Comparison of ENCODE assay signal across 11 cellular contexts in the genomic region with DNA sequence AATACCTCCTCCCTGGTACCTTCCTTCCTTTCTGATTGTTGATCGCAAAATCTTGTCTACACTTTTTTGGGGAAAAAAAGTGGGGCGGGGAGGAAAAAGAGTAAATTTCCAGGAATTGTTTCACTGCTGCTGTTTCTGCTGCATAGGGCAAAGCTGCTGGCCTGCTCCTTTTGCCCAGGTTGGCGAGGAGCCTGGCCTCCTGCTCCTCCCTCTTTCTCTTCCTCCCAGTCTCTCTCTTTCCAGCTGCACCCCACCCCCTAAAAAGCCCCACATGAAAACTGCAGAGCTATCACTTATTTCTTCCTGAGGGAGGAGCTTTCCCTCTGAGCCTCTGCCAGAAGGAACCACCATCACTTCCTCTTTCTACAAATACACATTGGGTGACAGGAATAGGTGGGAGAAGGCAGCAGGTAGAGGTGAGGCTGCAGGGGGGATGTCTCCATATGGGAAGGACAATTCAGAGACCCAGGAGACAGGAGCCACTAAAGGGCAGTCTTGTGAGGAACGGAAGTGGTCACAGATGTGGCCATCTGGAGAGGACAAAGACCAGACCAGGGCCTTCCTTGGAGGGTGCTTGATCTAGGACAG. TPM values are rescaled to one million over a fixed set of nuclear protein-coding genes. Genes with fewer than 3 reads are reported as not detected.
DNase-seq lines count a peak whose midpoint lies in the region; ATAC-seq, FAIRE-seq and TF ChIP-seq lines count a peak whose summit lies in the region.
"Had no signal": no experiment of that assay in that cellular context is flagged by ENCODE, and none has a peak within 500 bp of the region (broad histone marks: within the 10 kb centered on the region; RNA-seq: fewer than 3 reads in every experiment).

No MANE protein-coding gene starts in this region.

- H3K4me1 ChIP-seq in liver (ENCODE audit: control insufficient read depth in 4 of 4, insufficient read depth in 4 of 4, low read length in 3 of 4): peaks cover 4 to 51% (median 34%) of the 10 kb centered on the region in 4 donors
- H3K4me1 ChIP-seq in HepG2 (ENCODE audit: insufficient read depth, low read length): peaks cover 15% of the 10 kb centered on the region; the same call in 1 of the 2 replicates
- H3K4me1 ChIP-seq in adrenal gland (replicated peaks in 1 of 2): peaks cover 4 to 24% of the 10 kb centered on the region in 2 donors
- H3K4me1 ChIP-seq in mesendoderm (ENCODE audit: control insufficient read depth, low read depth, low read length): peaks cover 15% of the 10 kb centered on the region

- FAIRE-seq in HepG2 (lab: Jason Lieb, UNC): no peak

- no peak overlapping the region for H2AFZ ChIP-seq in HepG2 (ENCODE audit: low read length)

- H3K18ac ChIP-seq in mesendoderm (ENCODE audit: low read length): no peak overlapping the region

- H2AK5ac ChIP-seq in mesendoderm (ENCODE audit: low read length): no peak overlapping the region

- TF ChIP-seq CTCF in liver (IDR thresholded peaks at IDR 0.05; ENCODE audit: low read depth, low read length, missing input control) (no peak), HepG2 (CRISPR knock-in tag; IDR thresholded peaks at IDR 0.05) (no peak), adrenal gland (IDR thresholded peaks at IDR 0.05) (no peak)

- ATAC-seq in HepG2: no peak
- peak; percentile 65 for ATAC-seq in left lobe of liver
- ATAC-seq: activated CD4-positive, CD25-positive, alpha-beta regulatory T cell treated with anti-CD3 and anti-CD28 coated beads, Interleukin-2, amount 50 U/mL, for 24 hours had no signal

- DNase-seq in HepG2 (ENCODE audit: low spot score): no peak
- DNase-seq in adrenal gland: peak in 6 of 7 donors; percentile 45 to 74 (median 57)
- DNase-seq in left lobe of liver (ENCODE audit: low spot score): peak; percentile 78
- no peak for DNase-seq in mesendoderm
- no peak for DNase-seq in NCI-H2081 (lab: John Stamatoyannopoulos, UW)
- DNase-seq in AG08395 (ENCODE audit: low spot score): no peak
- DNase-seq in kidney glomerular epithelial cell (lab: John Stamatoyannopoulos, UW): no peak
- DNase-seq: NCI-H526 treated with DMSO at 0.1 percent for 48 hours had no signal

- H3K27me3 ChIP-seq in liver (ENCODE audit: control insufficient read depth in 4 of 4, insufficient read depth in 4 of 4, low read length in 3 of 4) (no peaks in the 10 kb centered on the region), HepG2 (ENCODE audit: control insufficient read depth in 1 of 2, insufficient read depth in 2 of 2, low read length in 2 of 2) (no peaks in the 10 kb centered on the region; a peak in 1 of 5 replicates), adrenal gland (no peaks in the 10 kb centered on the region), mesendoderm (ENCODE audit: insufficient read depth, low read length, poor library complexity) (no peaks in the 10 kb centered on the region)

- H3K9ac ChIP-seq in liver (ENCODE audit: low read depth in 1 of 2, low read length in 2 of 2): no peak overlapping the region
- no peak overlapping the region for H3K9ac ChIP-seq in HepG2 (ENCODE audit: insufficient read depth, low read depth, low read length)
- no peak overlapping the region for H3K9ac ChIP-seq in mesendoderm (ENCODE audit: low read length)

- H3K79me1 ChIP-seq in mesendoderm (ENCODE audit: low read length): no peaks in the 10 kb centered on the region

- TF ChIP-seq POLR2A in HepG2 (IDR thresholded peaks at IDR 0.05; ENCODE audit: insufficient read depth in 1 of 2, low read depth in 2 of 2, low read length in 2 of 2) (no peak), adrenal gland (IDR thresholded peaks at IDR 0.05) (no peak)

- TF ChIP-seq EP300 in HepG2 (IDR thresholded peaks at IDR 0.05; ENCODE audit: low read depth in 2 of 2, low read length in 2 of 2) (no peak), HepG2 (CRISPR knock-in tag; IDR thresholded peaks at IDR 0.05; ENCODE audit: borderline replicate concordance) (no peak)

- intact Hi-C loops in HepG2 (cut with micrococcal nuclease; ENCODE audit: unreplicated experiment) (no loop called here), adrenal gland (cut with DNase I) (no loop called here)

- BruUV-seq in HepG2 (replicated peaks; lab: Mats Ljungman, UMichigan): no TSS peak

- no peak overlapping the region for H4K5ac ChIP-seq in mesendoderm (ENCODE audit: low read length)

- H2BK15ac ChIP-seq in mesendoderm (replicated peaks; ENCODE audit: low read depth): no peak overlapping the region

- H3K4me3 ChIP-seq in liver (ENCODE audit: low read depth in 1 of 3, low read length in 3 of 3): no peak overlapping the region
- H3K4me3 ChIP-seq in HepG2 (replicated peaks in 1 of 3; ENCODE audit: insufficient read depth in 1 of 3, low read depth in 2 of 3, low read length in 3 of 3): no peak overlapping the region
- H3K4me3 ChIP-seq in adrenal gland: no peak overlapping the region
- H3K4me3 ChIP-seq in mesendoderm (ENCODE audit: low read length): no peak overlapping the region

- peak; percentile 9 to 29 for TF ChIP-seq RAD21 in liver (IDR thresholded peaks at IDR 0.05)
- TF ChIP-seq RAD21 in HepG2 (CRISPR knock-in tag; IDR thresholded peaks at IDR 0.05): no peak

- H3K4me2 ChIP-seq in HepG2 (ENCODE audit: low read depth, low read length) (no peak overlapping the region), mesendoderm (ENCODE audit: low read length) (no peak overlapping the region)

- CTCF ChIA-PET in HepG2 (lab: Yijun Ruan, JAX; ENCODE audit: low intra/inter-chr PET ratio, low total read pairs): interaction anchor here (0.7 kb wide), 1 partner anchor 154 kb away, joined by 3 read pairs; no protein-coding TSS in a partner anchor

- no peaks in the 10 kb centered on the region for H3K79me2 ChIP-seq in HepG2 (ENCODE audit: insufficient read depth, low read length)
- H3K79me2 ChIP-seq in mesendoderm (ENCODE audit: control insufficient read depth, insufficient read depth, low read length): no peaks in the 10 kb centered on the region

- no peak overlapping the region for H2BK5ac ChIP-seq in mesendoderm (ENCODE audit: low read length)

- peak overlapping the region; percentile 63 to 76 for H3K27ac ChIP-seq in liver (ENCODE audit: low read depth in 1 of 2, low read length in 2 of 2)
- H3K27ac ChIP-seq in HepG2 (ENCODE audit: extremely low read length, insufficient read depth, low read length): no peak overlapping the region
- peak overlapping the region in 2 of 5 donors; percentile 34 to 67 for H3K27ac ChIP-seq in adrenal gland
- no peak overlapping the region for H3K27ac ChIP-seq in mesendoderm (ENCODE audit: low read depth, low read length)

- H3K9me3 ChIP-seq in liver (ENCODE audit: control insufficient read depth in 4 of 4, low read length in 3 of 4) (no peaks in the 10 kb centered on the region), HepG2 (ENCODE audit: low read length) (no peaks in the 10 kb centered on the region), adrenal gland (replicated peaks in 1 of 3) (no peaks in the 10 kb centered on the region)

- H2BK120ac ChIP-seq in mesendoderm (ENCODE audit: low read depth, low read length): no peak overlapping the region

- no peak overlapping the region for H3K23ac ChIP-seq in mesendoderm (ENCODE audit: low read length)

- H4K20me1 ChIP-seq in HepG2 (ENCODE audit: insufficient read depth, low read length): no peaks in the 10 kb centered on the region

- POLR2A ChIA-PET in HepG2 (lab: Yijun Ruan, JAX): no interaction called here

- no peak overlapping the region for H3K4ac ChIP-seq in mesendoderm (ENCODE audit: low read depth, low read length)

- no peak overlapping the region for H4K8ac ChIP-seq in mesendoderm (ENCODE audit: low read depth, low read length)

- WGBS in liver: 28% methylated on average over 4 of the region's 4 CpGs
- 34% methylated on average over 4 of the region's 4 CpGs for WGBS in HepG2 (ENCODE audit: low lambda C conversion rate)
- 49 to 71% (median 65%) methylated on average over 4 of the region's 4 CpGs for WGBS in adrenal gland, 4 donors
- WGBS in mesendoderm (ENCODE audit: extremely low coverage, insufficient coverage, low lambda C conversion rate): no CpG with 5 or more reads among the region's 4 CpGs

- H3K36me3 ChIP-seq in liver (ENCODE audit: control insufficient read depth in 4 of 4, insufficient read depth in 3 of 4, low read depth in 1 of 4, low read length in 3 of 4): no peaks in the 10 kb centered on the region
- no peaks in the 10 kb centered on the region for H3K36me3 ChIP-seq in HepG2 (replicated peaks in 1 of 2; ENCODE audit: control insufficient read depth in 1 of 2, insufficient read depth in 2 of 2, low read length in 2 of 2)
- H3K36me3 ChIP-seq in adrenal gland (replicated peaks in 1 of 2): no peaks in the 10 kb centered on the region
- no peaks in the 10 kb centered on the region for H3K36me3 ChIP-seq in mesendoderm (ENCODE audit: control insufficient read depth, insufficient read depth, low read length)

- in situ Hi-C loops in HepG2 (cut with HindIII; ENCODE audit: extremely low pct_ligation_motif_present, low pct_unique_long_range_greater_than_20kb): no loop called here

- H3K56ac ChIP-seq in mesendoderm (ENCODE audit: low read length): no peak overlapping the region

RNA-seq across cellular contexts. Expression of a gene that starts 14.9 kb away (rescaled TPM):
- total RNA-seq in liver (1 to 10 TPM; 3.6 to 9.9 TPM), HepG2 (2016; rRNA removed; fragmentation: Illumina TruSeq; extraction: Trizol) (6.5 and 8.1 TPM in 2 replicates), adrenal gland (1 to 10 TPM; 3.2 to 6.0 (median 4.1) TPM), left lobe of liver (3.5 TPM)
- polyA plus RNA-seq in liver (1 to 10 TPM; 1.8 to 2.5 TPM), HepG2 (2011; rRNA removed) (6.4 and 6.9 TPM in 2 replicates), adrenal gland (1 to 10 TPM; 1.4 to 2.7 (median 1.5) TPM)
- total RNA-seq in HepG2 (2016; cell fraction: cytosol; rRNA removed; fragmentation: Illumina TruSeq; extraction: Trizol; ENCODE audit: low read depth): 0.79 and 0.91 TPM in 2 replicates
- total RNA-seq in HepG2 (2016; cell fraction: insoluble cytoplasmic fraction; rRNA removed; fragmentation: Illumina TruSeq; extraction: Trizol): 6.5 and 7.2 TPM in 2 replicates
- total RNA-seq in HepG2 (2016; cell fraction: membrane; rRNA removed; fragmentation: Illumina TruSeq; extraction: Trizol): 3.6 and 4.0 TPM in 2 replicates
- total RNA-seq in HepG2 (2016; cell fraction: nucleus; rRNA removed; fragmentation: Illumina TruSeq; extraction: Trizol): 5.7 and 6.7 TPM in 2 replicates
- 4.9 and 5.8 TPM in 2 replicates for polyA plus RNA-seq in HepG2 (2011; cell fraction: cytosol; rRNA removed)
- polyA plus RNA-seq in HepG2 (2011; cell fraction: nucleus; rRNA removed): 7.9 and 8.5 TPM in 2 replicates
- polyA plus RNA-seq in HepG2 (2012): 4.4 and 4.7 TPM in 2 replicates
- polyA plus RNA-seq in HepG2 (2016; cell fraction: cytosol; fragmentation: Illumina TruSeq; extraction: Trizol; ENCODE audit: low read depth): 0.19 and 0.26 TPM in 2 replicates
- 4.5 and 5.7 TPM in 2 replicates for polyA plus RNA-seq in HepG2 (2016; cell fraction: insoluble cytoplasmic fraction; fragmentation: Illumina TruSeq; extraction: Trizol; ENCODE audit: low read depth)
- polyA plus RNA-seq in HepG2 (2016; cell fraction: membrane; fragmentation: Illumina TruSeq; extraction: Trizol; ENCODE audit: low read depth): 1.3 and 1.5 TPM in 2 replicates
- polyA plus RNA-seq in HepG2 (2016; cell fraction: nucleus; fragmentation: Illumina TruSeq; extraction: Trizol; ENCODE audit: insufficient read depth, low read depth): 7.1 and 8.3 TPM in 2 replicates
- 10.0 and 11.4 TPM in 2 replicates for polyA minus RNA-seq in HepG2 (2011; rRNA and poly(A)+ RNA removed; ENCODE audit: low replicate concordance)
- 6.2 and 6.7 TPM in 2 replicates for polyA minus RNA-seq in HepG2 (2011; cell fraction: cytosol; rRNA and poly(A)+ RNA removed)
- polyA minus RNA-seq in HepG2 (2011; cell fraction: nucleus; rRNA and poly(A)+ RNA removed): 8.6 and 10.3 TPM in 2 replicates
- 11.5 TPM for polyA plus RNA-seq in mesendoderm (2013, experiment 1 of 2)
- polyA plus RNA-seq in mesendoderm (2013, experiment 2 of 2): 11.2 TPM

RNA-seq across cellular contexts. Expression of a gene that starts 24.9 kb away (rescaled TPM):
- not detected for total RNA-seq in liver
- not detected for polyA plus RNA-seq in liver
- 0.15 TPM in 1 of 2 replicates, not detected in the other for total RNA-seq in HepG2 (2016; rRNA removed; fragmentation: Illumina TruSeq; extraction: Trizol)
- not detected in 2 replicates for total RNA-seq in HepG2 (2016; cell fraction: cytosol; rRNA removed; fragmentation: Illumina TruSeq; extraction: Trizol; ENCODE audit: low read depth)
- 0.19 TPM in 1 of 2 replicates, not detected in the other for total RNA-seq in HepG2 (2016; cell fraction: insoluble cytoplasmic fraction; rRNA removed; fragmentation: Illumina TruSeq; extraction: Trizol)
- not detected in 2 replicates for total RNA-seq in HepG2 (2016; cell fraction: membrane; rRNA removed; fragmentation: Illumina TruSeq; extraction: Trizol)
- not detected in 2 replicates for total RNA-seq in HepG2 (2016; cell fraction: nucleus; rRNA removed; fragmentation: Illumina TruSeq; extraction: Trizol)
- 0.13 and 0.25 TPM in 2 replicates for polyA plus RNA-seq in HepG2 (2011; rRNA removed)
- 0.14 TPM in 1 of 2 replicates, not detected in the other for polyA plus RNA-seq in HepG2 (2011; cell fraction: cytosol; rRNA removed)
- polyA plus RNA-seq in HepG2 (2011; cell fraction: nucleus; rRNA removed): 0.59 and 0.64 TPM in 2 replicates
- 0.21 TPM in 1 of 2 replicates, not detected in the other for polyA plus RNA-seq in HepG2 (2012)
- not detected in 2 replicates for polyA plus RNA-seq in HepG2 (2016; cell fraction: cytosol; fragmentation: Illumina TruSeq; extraction: Trizol; ENCODE audit: low read depth)
- 0.43 TPM in 1 of 2 replicates, not detected in the other for polyA plus RNA-seq in HepG2 (2016; cell fraction: insoluble cytoplasmic fraction; fragmentation: Illumina TruSeq; extraction: Trizol; ENCODE audit: low read depth)
- not detected in 2 replicates for polyA plus RNA-seq in HepG2 (2016; cell fraction: membrane; fragmentation: Illumina TruSeq; extraction: Trizol; ENCODE audit: low read depth)
- 1.00 TPM in 1 of 2 replicates, not detected in the other for polyA plus RNA-seq in HepG2 (2016; cell fraction: nucleus; fragmentation: Illumina TruSeq; extraction: Trizol; ENCODE audit: insufficient read depth, low read depth)
- not detected in 2 replicates for polyA minus RNA-seq in HepG2 (2011; rRNA and poly(A)+ RNA removed; ENCODE audit: low replicate concordance)
- polyA minus RNA-seq in HepG2 (2011; cell fraction: cytosol; rRNA and poly(A)+ RNA removed): not detected in 2 replicates
- not detected in 2 replicates for polyA minus RNA-seq in HepG2 (2011; cell fraction: nucleus; rRNA and poly(A)+ RNA removed)
- total RNA-seq in adrenal gland: under 1 TPM in 1 of 8 donors, not detected in 7; 0.46 TPM
- 1 to 10 TPM in 1 of 3 donors, not detected in 2; 1.1 TPM for polyA plus RNA-seq in adrenal gland
- not detected for total RNA-seq in left lobe of liver
- polyA plus RNA-seq in mesendoderm (2013, experiment 1 of 2): 6.5 TPM
- polyA plus RNA-seq in mesendoderm (2013, experiment 2 of 2): 5.4 TPM
- total RNA-seq: glomerular endothelial cell had no signal

RNA-seq across cellular contexts. Expression of a gene that starts 34.0 kb away (rescaled TPM):
- 100 to 1,000 TPM in 1 of 2 donors, 10 to 100 TPM in 1; 12.9 to 382 TPM for total RNA-seq in liver
- polyA plus RNA-seq in liver: 100 to 1,000 TPM; 187 to 251 TPM
- 0.07 and 0.13 TPM in 2 replicates for total RNA-seq in HepG2 (2016; rRNA removed; fragmentation: Illumina TruSeq; extraction: Trizol)
- not detected in 2 replicates for total RNA-seq in HepG2 (2016; cell fraction: cytosol; rRNA removed; fragmentation: Illumina TruSeq; extraction: Trizol; ENCODE audit: low read depth)
- total RNA-seq in HepG2 (2016; cell fraction: insoluble cytoplasmic fraction; rRNA removed; fragmentation: Illumina TruSeq; extraction: Trizol): 0.09 and 0.22 TPM in 2 replicates
- 0.07 and 0.09 TPM in 2 replicates for total RNA-seq in HepG2 (2016; cell fraction: membrane; rRNA removed; fragmentation: Illumina TruSeq; extraction: Trizol)
- total RNA-seq in HepG2 (2016; cell fraction: nucleus; rRNA removed; fragmentation: Illumina TruSeq; extraction: Trizol): 0.34 TPM in 1 of 2 replicates, not detected in the other
- 0.05 TPM in 2 replicates for polyA plus RNA-seq in HepG2 (2011; rRNA removed)
- polyA plus RNA-seq in HepG2 (2011; cell fraction: cytosol; rRNA removed): 0.04 and 0.05 TPM in 2 replicates
- 0.23 and 0.26 TPM in 2 replicates for polyA plus RNA-seq in HepG2 (2011; cell fraction: nucleus; rRNA removed)
- 0.09 and 0.50 TPM in 2 replicates for polyA plus RNA-seq in HepG2 (2012)
- polyA plus RNA-seq in HepG2 (2016; cell fraction: cytosol; fragmentation: Illumina TruSeq; extraction: Trizol; ENCODE audit: low read depth): 0.09 TPM in 1 of 2 replicates, not detected in the other
- 0.19 TPM in 1 of 2 replicates, not detected in the other for polyA plus RNA-seq in HepG2 (2016; cell fraction: insoluble cytoplasmic fraction; fragmentation: Illumina TruSeq; extraction: Trizol; ENCODE audit: low read depth)
- polyA plus RNA-seq in HepG2 (2016; cell fraction: membrane; fragmentation: Illumina TruSeq; extraction: Trizol; ENCODE audit: low read depth): 0.08 and 0.13 TPM in 2 replicates
- polyA plus RNA-seq in HepG2 (2016; cell fraction: nucleus; fragmentation: Illumina TruSeq; extraction: Trizol; ENCODE audit: insufficient read depth, low read depth): 0.25 and 0.44 TPM in 2 replicates
- polyA minus RNA-seq in HepG2 (2011; rRNA and poly(A)+ RNA removed; ENCODE audit: low replicate concordance): 0.18 TPM in 1 of 2 replicates, not detected in the other
- polyA minus RNA-seq in HepG2 (2011; cell fraction: cytosol; rRNA and poly(A)+ RNA removed): not detected in 2 replicates
- polyA minus RNA-seq in HepG2 (2011; cell fraction: nucleus; rRNA and poly(A)+ RNA removed): 0.13 and 0.37 TPM in 2 replicates
- total RNA-seq in adrenal gland: under 1 TPM in 7 of 8 donors, not detected in 1; 0.32 to 0.72 (median 0.44) TPM
- polyA plus RNA-seq in adrenal gland: 1 to 10 TPM in 1 of 3 donors, under 1 TPM in 2; 0.05 to 1.1 (median 0.61) TPM
- 162 TPM for total RNA-seq in left lobe of liver
- polyA plus RNA-seq in mesendoderm (2013, experiment 1 of 2): 0.03 TPM
- polyA plus RNA-seq in mesendoderm (2013, experiment 2 of 2): 0.04 TPM
- total RNA-seq: glomerular endothelial cell had no signal

RNA-seq across cellular contexts. Expression of a gene that starts 57.2 kb away (rescaled TPM):
- total RNA-seq in liver (not detected), HepG2 (2016; rRNA removed; fragmentation: Illumina TruSeq; extraction: Trizol) (not detected in 2 replicates), adrenal gland (not detected), left lobe of liver (not detected)
- polyA plus RNA-seq in liver (not detected), HepG2 (2011; rRNA removed) (0.04 TPM in 1 of 2 replicates, not detected in the other), adrenal gland (not detected)
- not detected in 2 replicates for total RNA-seq in HepG2 (2016; cell fraction: cytosol; rRNA removed; fragmentation: Illumina TruSeq; extraction: Trizol; ENCODE audit: low read depth)
- not detected in 2 replicates for total RNA-seq in HepG2 (2016; cell fraction: insoluble cytoplasmic fraction; rRNA removed; fragmentation: Illumina TruSeq; extraction: Trizol)
- not detected in 2 replicates for total RNA-seq in HepG2 (2016; cell fraction: membrane; rRNA removed; fragmentation: Illumina TruSeq; extraction: Trizol)
- not detected in 2 replicates for total RNA-seq in HepG2 (2016; cell fraction: nucleus; rRNA removed; fragmentation: Illumina TruSeq; extraction: Trizol)
- not detected in 2 replicates for polyA plus RNA-seq in HepG2 (2011; cell fraction: cytosol; rRNA removed)
- polyA plus RNA-seq in HepG2 (2011; cell fraction: nucleus; rRNA removed): 0.08 TPM in 1 of 2 replicates, not detected in the other
- not detected in 2 replicates for polyA plus RNA-seq in HepG2 (2012)
- polyA plus RNA-seq in HepG2 (2016; cell fraction: cytosol; fragmentation: Illumina TruSeq; extraction: Trizol; ENCODE audit: low read depth): not detected in 2 replicates
- not detected in 2 replicates for polyA plus RNA-seq in HepG2 (2016; cell fraction: insoluble cytoplasmic fraction; fragmentation: Illumina TruSeq; extraction: Trizol; ENCODE audit: low read depth)
- not detected in 2 replicates for polyA plus RNA-seq in HepG2 (2016; cell fraction: membrane; fragmentation: Illumina TruSeq; extraction: Trizol; ENCODE audit: low read depth)
- not detected in 2 replicates for polyA plus RNA-seq in HepG2 (2016; cell fraction: nucleus; fragmentation: Illumina TruSeq; extraction: Trizol; ENCODE audit: insufficient read depth, low read depth)
- not detected in 2 replicates for polyA minus RNA-seq in HepG2 (2011; rRNA and poly(A)+ RNA removed; ENCODE audit: low replicate concordance)
- not detected in 2 replicates for polyA minus RNA-seq in HepG2 (2011; cell fraction: cytosol; rRNA and poly(A)+ RNA removed)
- polyA minus RNA-seq in HepG2 (2011; cell fraction: nucleus; rRNA and poly(A)+ RNA removed): not detected in 2 replicates
- polyA plus RNA-seq in mesendoderm (2013, experiment 1 of 2): not detected
- not detected for polyA plus RNA-seq in mesendoderm (2013, experiment 2 of 2)
- total RNA-seq: glomerular endothelial cell had no signal

RNA-seq across cellular contexts. Expression of a gene that starts 58.5 kb away (rescaled TPM):
- under 1 TPM; 0.08 to 0.28 TPM for total RNA-seq in liver
- under 1 TPM in 1 of 2 donors, not detected in 1; 0.03 TPM for polyA plus RNA-seq in liver
- 5.3 TPM in 2 replicates for total RNA-seq in HepG2 (2016; rRNA removed; fragmentation: Illumina TruSeq; extraction: Trizol)
- total RNA-seq in HepG2 (2016; cell fraction: cytosol; rRNA removed; fragmentation: Illumina TruSeq; extraction: Trizol; ENCODE audit: low read depth): 0.61 and 0.62 TPM in 2 replicates
- 2.6 and 4.1 TPM in 2 replicates for total RNA-seq in HepG2 (2016; cell fraction: insoluble cytoplasmic fraction; rRNA removed; fragmentation: Illumina TruSeq; extraction: Trizol)
- 0.69 and 0.71 TPM in 2 replicates for total RNA-seq in HepG2 (2016; cell fraction: membrane; rRNA removed; fragmentation: Illumina TruSeq; extraction: Trizol)
- total RNA-seq in HepG2 (2016; cell fraction: nucleus; rRNA removed; fragmentation: Illumina TruSeq; extraction: Trizol): 2.9 and 4.9 TPM in 2 replicates
- polyA plus RNA-seq in HepG2 (2011; rRNA removed): 6.0 and 10.6 TPM in 2 replicates
- polyA plus RNA-seq in HepG2 (2011; cell fraction: cytosol; rRNA removed): 2.8 and 3.1 TPM in 2 replicates
- polyA plus RNA-seq in HepG2 (2011; cell fraction: nucleus; rRNA removed): 26.7 and 34.0 TPM in 2 replicates
- polyA plus RNA-seq in HepG2 (2012): 6.9 and 13.6 TPM in 2 replicates
- polyA plus RNA-seq in HepG2 (2016; cell fraction: cytosol; fragmentation: Illumina TruSeq; extraction: Trizol; ENCODE audit: low read depth): 0.20 and 0.40 TPM in 2 replicates
- polyA plus RNA-seq in HepG2 (2016; cell fraction: insoluble cytoplasmic fraction; fragmentation: Illumina TruSeq; extraction: Trizol; ENCODE audit: low read depth): 2.6 TPM in 2 replicates
- polyA plus RNA-seq in HepG2 (2016; cell fraction: membrane; fragmentation: Illumina TruSeq; extraction: Trizol; ENCODE audit: low read depth): 0.34 and 1.5 TPM in 2 replicates
- 7.9 and 10.3 TPM in 2 replicates for polyA plus RNA-seq in HepG2 (2016; cell fraction: nucleus; fragmentation: Illumina TruSeq; extraction: Trizol; ENCODE audit: insufficient read depth, low read depth)
- 0.28 and 14.9 TPM in 2 replicates for polyA minus RNA-seq in HepG2 (2011; rRNA and poly(A)+ RNA removed; ENCODE audit: low replicate concordance)
- polyA minus RNA-seq in HepG2 (2011; cell fraction: cytosol; rRNA and poly(A)+ RNA removed): 2.3 and 3.9 TPM in 2 replicates
- polyA minus RNA-seq in HepG2 (2011; cell fraction: nucleus; rRNA and poly(A)+ RNA removed): 11.2 and 13.8 TPM in 2 replicates
- 1 to 10 TPM in 3 of 8 donors, under 1 TPM in 4, not detected in 1; under 0.01 to 1.6 (median 0.53) TPM for total RNA-seq in adrenal gland
- polyA plus RNA-seq in adrenal gland: under 1 TPM; 0.46 to 0.88 (median 0.64) TPM
- 0.28 TPM for total RNA-seq in left lobe of liver
- polyA plus RNA-seq in mesendoderm (2013, experiment 1 of 2): 0.07 TPM
- polyA plus RNA-seq in mesendoderm (2013, experiment 2 of 2): 0.07 TPM
- total RNA-seq: glomerular endothelial cell had no signal

Comparison
In these comparisons a context has a peak if more than half of its experiments do, and no peak if none do; other contexts are left out.
1. H3K27ac ChIP-seq: peak in liver (2 of 2); none in HepG2 (single experiment) and mesendoderm (single experiment).
2. RNA of a gene that starts 34.0 kb away (total RNA-seq): 12.9 to 382 TPM in liver and 162 TPM in left lobe of liver (single experiment); 0.32 to 0.72 TPM in adrenal gland and 0.07 to 0.34 TPM in HepG2; every median in the first group is over 4 times any median in the second.
3. DNase-seq: peak in adrenal gland (6 of 7) and left lobe of liver (single experiment); none in HepG2 (single experiment), mesendoderm (single experiment), NCI-H2081 (0 of 2), AG08395 (single experiment) and kidney glomerular epithelial cell (single experiment).